ENCODE assay signal across 18 cellular contexts in the genomic region with DNA sequence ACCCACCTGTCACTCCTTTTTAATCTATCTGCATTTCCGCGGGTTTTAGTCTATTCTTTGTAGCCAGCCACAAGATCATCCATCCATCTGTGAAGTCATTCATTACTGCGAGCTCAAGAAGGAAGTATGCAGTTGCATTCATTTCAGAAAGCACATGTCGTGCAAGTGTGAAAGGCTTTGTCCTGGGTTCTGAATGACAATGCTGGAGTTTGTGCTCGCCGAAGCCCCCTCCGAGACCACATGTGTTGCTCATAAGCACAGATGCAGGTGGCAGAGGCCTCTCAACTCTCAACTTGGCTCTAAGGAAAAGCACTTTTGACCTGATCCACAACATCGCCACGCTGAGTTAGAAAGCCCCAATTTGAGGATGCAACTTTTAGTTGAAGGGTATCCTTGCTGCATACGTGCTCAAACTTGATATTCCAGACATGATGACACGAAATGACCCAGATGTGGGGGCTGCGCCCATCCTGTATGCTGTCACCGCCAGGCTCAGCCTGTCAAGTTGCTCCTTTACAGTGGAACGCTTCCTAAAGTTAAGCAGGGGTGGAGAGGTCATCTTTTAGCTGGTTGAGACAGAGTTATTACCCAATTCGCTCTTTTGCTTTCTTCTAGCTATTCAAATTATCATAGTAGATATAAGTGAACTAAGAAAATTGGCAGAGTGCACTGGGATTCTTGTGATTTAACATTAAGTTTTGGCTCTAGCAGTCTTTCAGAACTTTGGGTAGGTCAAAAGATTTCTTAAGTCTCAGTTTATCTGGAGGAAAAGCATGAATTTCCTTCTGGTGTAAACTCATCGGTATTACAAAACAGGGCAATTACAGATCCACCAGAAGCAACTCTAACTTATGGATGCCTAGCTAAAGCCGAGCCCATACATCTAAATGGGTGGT.
DNase-seq lines count a peak whose midpoint lies in the region; ATAC-seq, FAIRE-seq and TF ChIP-seq lines count a peak whose summit lies in the region.
"Had no signal": no experiment of that assay in that cellular context is flagged by ENCODE, and none has a peak within 500 bp of the region (broad histone marks: within the 10 kb centered on the region; RNA-seq: fewer than 3 reads in every experiment).

No MANE protein-coding gene starts in this region.

- intact Hi-C loops in IMR-90 (cut with micrococcal nuclease) = no loop called here
- intact Hi-C loops in right lobe of liver (cut with DNase I) = no loop called here
- intact Hi-C loops in dorsolateral prefrontal cortex (cut with DNase I) = no loop called here

- ATAC-seq in GM23338 (peak; percentile 20; the same call in 2 of the 3 replicates), IMR-90 (ENCODE audit: low read depth) (no peak; the same call in 1 of the 2 replicates), right lobe of liver (peak; percentile 48 to 69 (median 55)), HG03520 (IDR thresholded peaks at IDR 0.05; ENCODE audit: unreplicated experiment) (no peak)

- peak overlapping the region; percentile 84; the same call in 1 of the 2 replicates for H2BK12ac ChIP-seq in H1 (ENCODE audit: low read depth, low read length)

- peak overlapping the region; percentile 9; the same call in 1 of the 2 replicates for H2BK20ac ChIP-seq in IMR-90 (ENCODE audit: low read depth, low read length)
- H2BK20ac ChIP-seq in H1 (ENCODE audit: low read length) = peak overlapping the region; percentile 83

- no peak for TF ChIP-seq RAD21 in IMR-90 (IDR thresholded peaks at IDR 0.05; ENCODE audit: low read length)
- no peak for TF ChIP-seq RAD21 in H1 (IDR thresholded peaks at IDR 0.05 in 1 of 2, conservative IDR thresholded peaks at IDR 0.05 in 1 of 2; ENCODE audit: low read depth in 2 of 2, low read length in 2 of 2)

- peak overlapping the region; percentile 12 for H2BK5ac ChIP-seq in IMR-90 (ENCODE audit: low read depth, low read length, poor library complexity, severe bottlenecking)
- peak overlapping the region; percentile 57; the same call in 1 of the 2 replicates for H2BK5ac ChIP-seq in H1 (ENCODE audit: low read depth, low read length)

- TF ChIP-seq POLR2A in IMR-90 (IDR thresholded peaks at IDR 0.05; ENCODE audit: low read depth, low read length) = no peak
- TF ChIP-seq POLR2A in H1 (IDR thresholded peaks at IDR 0.05; ENCODE audit: control extremely low read depth in 1 of 2, low read depth in 2 of 2, low read length in 2 of 2) = no peak
- TF ChIP-seq POLR2A in right lobe of liver (IDR thresholded peaks at IDR 0.05) = no peak

- H3K9me2 ChIP-seq in GM23338 (ENCODE audit: insufficient read depth) = no peaks in the 10 kb centered on the region

- peak overlapping the region; percentile 8; the same call in 1 of the 2 replicates for H4K91ac ChIP-seq in IMR-90 (ENCODE audit: insufficient read depth, low read depth, low read length)
- H4K91ac ChIP-seq in H1 (replicated peaks; ENCODE audit: insufficient read length, low read length) = peak overlapping the region; percentile 29

- H2BK120ac ChIP-seq in IMR-90 (ENCODE audit: low read depth, low read length) (peak overlapping the region; percentile 9; the same call in 1 of the 2 replicates), H1 (replicated peaks; ENCODE audit: low read depth, low read length) (peak overlapping the region; percentile 16)

- H3K27ac Mint-ChIP-seq in GM23338 = no peak overlapping the region

- H3K4me3 ChIP-seq in GM23338 (no peak overlapping the region), IMR-90 (ENCODE audit: insufficient read depth, low read depth, low read length) (no peak overlapping the region), H1 (ENCODE audit: extremely low read depth in 1 of 4, insufficient read depth in 2 of 4, low read depth in 3 of 4, low read length in 4 of 4) (no peak overlapping the region), right lobe of liver (no peak overlapping the region), dorsolateral prefrontal cortex (no peak overlapping the region)

- H3K14ac ChIP-seq in IMR-90 (replicated peaks; ENCODE audit: low read depth, low read length) (peak overlapping the region; percentile 3; the same call in 1 of the 2 replicates), H1 (ENCODE audit: insufficient read length) (no peak overlapping the region)

- 93% methylated on average over 5 of the region's 17 CpGs; no CpG with 5 or more reads in 1 of the 2 experiments for WGBS in IMR-90 (ENCODE audit: extremely low coverage in 2 of 2, insufficient read length in 1 of 2), 2 experiments
- WGBS in H1 (ENCODE audit: extremely low coverage in 1 of 2, insufficient coverage in 1 of 2, insufficient read length in 1 of 2, insufficient replicate concordance in 2 of 2, low coverage in 1 of 2, low lambda C conversion rate in 2 of 2, missing lambda C conversion rate in 1 of 2), 2 experiments = 80% methylated on average over 17 of the region's 17 CpGs; no CpG with 5 or more reads in 1 of the 2 experiments
- WGBS in right lobe of liver (ENCODE audit: insufficient coverage, low coverage, low lambda C conversion rate, missing lambda C conversion rate) = 59% methylated on average over 14 of the region's 17 CpGs

- H3K9me3 ChIP-seq in IMR-90 (ENCODE audit: control insufficient read depth, insufficient read depth, low read length) (no peaks in the 10 kb centered on the region), H1 (ENCODE audit: insufficient read depth in 2 of 2, low read depth in 1 of 2, low read length in 1 of 2) (no peaks in the 10 kb centered on the region), right lobe of liver (no peaks in the 10 kb centered on the region)

- H2AK5ac ChIP-seq in IMR-90 (ENCODE audit: low read depth, low read length) (peak overlapping the region; percentile 80), H1 (ENCODE audit: low read depth, low read length) (peak overlapping the region; percentile 30; the same call in 1 of the 2 replicates)

- BruUV-seq in IMR-90 (replicated peaks; lab: Mats Ljungman, UMichigan) = no TSS peak

- no peak overlapping the region for H2AK9ac ChIP-seq in IMR-90 (replicated peaks; ENCODE audit: low read depth, low read length, poor library complexity)

- peaks cover 1% of the 10 kb centered on the region for H3K27me3 Mint-ChIP-seq in GM23338 (ENCODE audit: insufficient read depth, low read depth, poor library complexity)

- peaks cover 6% of the 10 kb centered on the region; the same call in 1 of the 2 replicates for H3K9me1 ChIP-seq in IMR-90 (ENCODE audit: insufficient read depth, low read length)

- in situ Hi-C loops in IMR-90 (cut with MboI; ENCODE audit: low sequenced_read_pairs) = no loop called here

- dilution Hi-C loops in IMR-90 (cut with HindIII; ENCODE audit: low sequenced_read_pairs, unreplicated experiment) = no loop called here

- H3K56ac ChIP-seq in IMR-90 (ENCODE audit: extremely low read depth, insufficient read depth, low read length) (no peak overlapping the region), H1 (replicated peaks; ENCODE audit: insufficient read length, low read depth, low read length) (no peak overlapping the region)

- H3K23me2 ChIP-seq in H1 (ENCODE audit: low read depth, low read length) = peaks cover 4% of the 10 kb centered on the region; the same call in 1 of the 2 replicates

- no peak for TF ChIP-seq CTCF in GM23338 (conservative IDR thresholded peaks at IDR 0.05; ENCODE audit: low read depth in 2 of 2)
- no peak for TF ChIP-seq CTCF in IMR-90 (conservative IDR thresholded peaks at IDR 0.05; ENCODE audit: low read depth, low read length)
- TF ChIP-seq CTCF in H1 (IDR thresholded peaks at IDR 0.05; ENCODE audit: control extremely low read depth in 1 of 3, insufficient read depth in 1 of 3, low read depth in 1 of 3, low read length in 3 of 3) = no peak
- TF ChIP-seq CTCF in right lobe of liver (IDR thresholded peaks at IDR 0.05) = no peak
- no peak for TF ChIP-seq CTCF in dorsolateral prefrontal cortex (IDR thresholded peaks at IDR 0.05 in 54 of 56, conservative IDR thresholded peaks at IDR 0.05 in 2 of 56; ENCODE audit: low read depth in 1 of 56, partially characterized antibody in 56 of 56)

- H4K8ac ChIP-seq in IMR-90 (ENCODE audit: low read depth in 2 of 2, low read length in 2 of 2) = no peak overlapping the region
- no peak overlapping the region for H4K8ac ChIP-seq in H1 (ENCODE audit: extremely low read depth, insufficient read depth, low read length)

- H3K4me1 Mint-ChIP-seq in GM23338 = peaks cover 42% of the 10 kb centered on the region

- H2BK15ac ChIP-seq in IMR-90 (ENCODE audit: low read depth, low read length) (peak overlapping the region; percentile 85; the same call in 2 of the 3 replicates), H1 (ENCODE audit: low read length) (0 out of 2 replicates have a peak overlapping the region, but pooled peaks have one; percentile 36)

- no peaks in the 10 kb centered on the region; the same call in 1 of the 2 replicates for H3K27me3 ChIP-seq in GM23338 (ENCODE audit: insufficient read depth)
- H3K27me3 ChIP-seq in IMR-90 (ENCODE audit: control insufficient read depth, insufficient read depth, low read length) = no peaks in the 10 kb centered on the region
- peaks cover 0 to 2% (median 0%) of the 10 kb centered on the region in 4 experiments; a peak in 1 of 7 replicates for H3K27me3 ChIP-seq in H1 (replicated peaks in 1 of 4; ENCODE audit: control insufficient read depth in 3 of 4, extremely low read depth in 1 of 4, insufficient read depth in 3 of 4, low read length in 3 of 4)
- H3K27me3 ChIP-seq in right lobe of liver = no peaks in the 10 kb centered on the region
- H3K27me3 ChIP-seq in dorsolateral prefrontal cortex = no peaks in the 10 kb centered on the region

- H3K27ac ChIP-seq in GM23338 (ENCODE audit: low read depth) (no peak overlapping the region), IMR-90 (ENCODE audit: insufficient read depth, low read length) (peak overlapping the region; percentile 61; the same call in 1 of the 2 replicates), H1 (ENCODE audit: low read depth, low read length) (no peak overlapping the region), right lobe of liver (no peak overlapping the region), dorsolateral prefrontal cortex (no peak overlapping the region)
- H3K27ac ChIP-seq: KMS-11 had no signal

- H4K20me1 ChIP-seq in GM23338 (replicated peaks; ENCODE audit: insufficient read depth) (no peaks in the 10 kb centered on the region), IMR-90 (ENCODE audit: insufficient read depth, low read length) (no peaks in the 10 kb centered on the region), H1 (replicated peaks in 1 of 2; ENCODE audit: control insufficient read depth in 1 of 2, insufficient read depth in 2 of 2, low read length in 2 of 2) (no peaks in the 10 kb centered on the region)

- H3K4me1 ChIP-seq in GM23338 (ENCODE audit: insufficient read depth) (peaks cover 39% of the 10 kb centered on the region), IMR-90 (ENCODE audit: control insufficient read depth, insufficient read depth, low read length) (peaks cover 21% of the 10 kb centered on the region), H1 (replicated peaks in 1 of 4; ENCODE audit: control insufficient read depth in 3 of 4, insufficient read depth in 4 of 4, low read length in 3 of 4) (peaks cover 6 to 21% (median 14%) of the 10 kb centered on the region in 4 experiments; a peak in 6 of 7 replicates), right lobe of liver (no peaks in the 10 kb centered on the region)

- no peak overlapping the region for H3K9ac ChIP-seq in IMR-90 (ENCODE audit: low read depth, low read length)
- no peak overlapping the region for H3K9ac ChIP-seq in H1 (replicated peaks in 1 of 4; ENCODE audit: extremely low read depth in 1 of 4, low read depth in 3 of 4, low read length in 3 of 4)
- H3K9ac ChIP-seq: KMS-11 had no signal

- no peak for TF ChIP-seq EP300 in H1 (IDR thresholded peaks at IDR 0.05; ENCODE audit: borderline replicate concordance in 1 of 2, low read depth in 2 of 2, low read length in 2 of 2)

- CTCF ChIA-PET in IMR-90 (lab: Yijun Ruan, JAX) (interaction anchor here (1.2 kb wide), 2 partner anchors 15 to 43 kb away, joined by 4 read pairs; no protein-coding TSS in a partner anchor), H1 (lab: Charles Lee; ENCODE audit: partially characterized antibody) (interaction anchor here (1.1 to 9.4 kb wide), 3 partner anchors 16 to 356 kb away, joined by 3 to 55 read pairs (median 16); no protein-coding TSS in a partner anchor)

- peak overlapping the region; percentile 3; the same call in 1 of the 2 replicates for H3K4ac ChIP-seq in IMR-90 (ENCODE audit: low read depth, low read length)
- peak overlapping the region; percentile 88 for H3K4ac ChIP-seq in H1 (replicated peaks; ENCODE audit: insufficient read length, low read depth, low read length)

- peak overlapping the region; percentile 24 for H3K18ac ChIP-seq in IMR-90 (ENCODE audit: low read depth, low read length)
- 0 out of 2 replicates have a peak overlapping the region, but pooled peaks have one; percentile 26 for H3K18ac ChIP-seq in H1 (ENCODE audit: extremely low read depth, low read length)

- no peak overlapping the region for H3K4me3 Mint-ChIP-seq in GM23338

- no peak for FAIRE-seq in H1 (lab: Jason Lieb, UNC)
- FAIRE-seq: GM12892, RCC 7860 had no signal

- peak; percentile 11 for DNase-seq in GM23338 (ENCODE audit: low spot score)
- peak; percentile 39 for DNase-seq in IMR-90
- no peak for DNase-seq in H1 (ENCODE audit: low read depth in 1 of 2, low spot score in 2 of 2)
- no peak for DNase-seq in right lobe of liver
- DNase-seq in dorsolateral prefrontal cortex = no peak
- DNase-seq in globus pallidus (ENCODE audit: low spot score) = no peak
- no peak for DNase-seq in GOT3 (lab: John Stamatoyannopoulos, UW)
- DNase-seq: AML-193, COR-L47, DMS153, NCI-H1092 treated with DMSO at 0.1 percent for 48 hours, NCI-H187, NCI-H69, SHP77 treated with DMSO at 0.1 percent for 48 hours had no signal

- POLR2A ChIA-PET in IMR-90 (lab: Charles Lee; ENCODE audit: unreplicated experiment) = no interaction called here
- POLR2A ChIA-PET in H1 (lab: Charles Lee; ENCODE audit: partially characterized antibody) = no interaction called here

- H3K79me1 ChIP-seq in IMR-90 (ENCODE audit: low read depth in 1 of 2, low read length in 2 of 2) = no peaks in the 10 kb centered on the region
- H3K79me1 ChIP-seq in H1 (ENCODE audit: low read depth, low read length) = no peaks in the 10 kb centered on the region

- H3K4me2 ChIP-seq in GM23338 (peak overlapping the region; percentile 8; the same call in 1 of the 2 replicates), IMR-90 (ENCODE audit: low read depth, low read length) (no peak overlapping the region), H1 (ENCODE audit: insufficient read depth in 1 of 2, low read depth in 2 of 2, low read length in 2 of 2) (peak overlapping the region in 1 of 2 experiments; percentile 0; a peak in 2 of 4 replicates)
- H3K4me2 ChIP-seq: KMS-11 had no signal

- H4K5ac ChIP-seq in IMR-90 (ENCODE audit: low read depth, low read length) (peak overlapping the region; percentile 47), H1 (ENCODE audit: insufficient read length, low read depth, low read length) (no peak overlapping the region)

- H3K23ac ChIP-seq in IMR-90 (ENCODE audit: low read depth, low read length) (no peak overlapping the region), H1 (ENCODE audit: insufficient read length) (no peak overlapping the region)

- no peaks in the 10 kb centered on the region for H3K9me3 Mint-ChIP-seq in GM23338

- H3K36me3 Mint-ChIP-seq in GM23338 (ENCODE audit: low read depth) = no peaks in the 10 kb centered on the region

- H2AFZ ChIP-seq in GM23338 = no peak overlapping the region
- no peak overlapping the region for H2AFZ ChIP-seq in IMR-90 (replicated peaks; ENCODE audit: low read length, poor library complexity)
- no peak overlapping the region for H2AFZ ChIP-seq in H1 (ENCODE audit: low read length)

- no peaks in the 10 kb centered on the region for H3K36me3 ChIP-seq in GM23338 (ENCODE audit: insufficient read depth)
- no peaks in the 10 kb centered on the region for H3K36me3 ChIP-seq in IMR-90 (ENCODE audit: control insufficient read depth, insufficient read depth, low read length)
- no peaks in the 10 kb centered on the region for H3K36me3 ChIP-seq in H1 (ENCODE audit: control insufficient read depth in 2 of 4, insufficient read depth in 4 of 4, low read length in 3 of 4)
- no peaks in the 10 kb centered on the region for H3K36me3 ChIP-seq in right lobe of liver

- no peaks in the 10 kb centered on the region for H3K79me2 ChIP-seq in GM23338 (replicated peaks; ENCODE audit: insufficient read depth)
- H3K79me2 ChIP-seq in H1 (ENCODE audit: control insufficient read depth in 1 of 2, insufficient read depth in 2 of 2, low read length in 2 of 2) = no peaks in the 10 kb centered on the region

- no peaks in the 10 kb centered on the region for H3F3A ChIP-seq in GM23338 (replicated peaks; ENCODE audit: low read depth)

Comparison
In these comparisons a context has a peak if more than half of its experiments do, and no peak if none do; other contexts are left out.
1. ATAC-seq: peak in GM23338 (single experiment) and right lobe of liver (4 of 4); none in IMR-90 (single experiment) and HG03520 (single experiment).
2. DNase-seq: peak in GM23338 (single experiment) and IMR-90 (single experiment); none in H1 (0 of 2), right lobe of liver (0 of 3), dorsolateral prefrontal cortex (0 of 10), globus pallidus (single experiment) and GOT3 (single experiment).